Comparison of ENCODE assay signal across 35 cellular contexts in the genomic region with DNA sequence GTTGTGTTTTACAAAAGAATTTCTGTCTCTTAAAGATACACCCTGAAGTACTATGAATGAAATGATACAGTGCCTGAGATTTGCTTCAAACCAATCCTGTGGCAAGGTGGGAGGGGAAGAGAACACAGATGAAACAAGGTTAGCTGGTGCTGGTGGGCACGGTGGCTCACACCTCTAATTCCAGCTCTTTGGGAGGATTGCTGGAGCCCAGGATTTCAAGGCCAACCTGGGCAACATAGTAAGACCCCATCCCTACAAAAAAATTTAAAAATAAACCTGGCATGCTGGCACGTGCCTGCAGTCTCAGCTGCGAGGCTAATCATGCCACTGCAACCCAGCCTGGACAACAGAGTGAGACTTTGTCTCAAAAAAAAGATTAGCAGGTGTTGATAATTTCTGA.
"Had no signal": no experiment of that assay in that cellular context is flagged by ENCODE, and none has a peak within 500 bp of the region (broad histone marks: within the 10 kb centered on the region; RNA-seq: fewer than 3 reads in every experiment).

No MANE protein-coding gene starts in this region.

- H3K9me3 ChIP-seq: Peyer's patch had no signal

- H3K4me3 ChIP-seq: cardiac muscle cell, Peyer's patch had no signal

- DNase-seq: activated CD4-positive, alpha-beta T cell treated with anti-CD3 and anti-CD28 coated beads for 1 hour; activated CD4-positive, alpha-beta T cell treated with anti-CD3 and anti-CD28 coated beads for 48 hours; activated CD4-positive, CD25-positive, alpha-beta regulatory T cell; activated CD8-positive, alpha-beta T cell treated with anti-CD3 and anti-CD28 coated beads for 36 hours; activated effector memory CD4-positive, alpha-beta T cell treated with anti-CD3 and anti-CD28 coated beads, Interleukin-2, amount 50 U/mL, for 16 hours; activated naive CD4-positive, alpha-beta T cell; activated naive CD4-positive, alpha-beta T cell treated with anti-CD3 and anti-CD28 coated beads, Interleukin-2, amount 50 U/mL, for 16 hours; activated naive CD8-positive, alpha-beta T cell treated with anti-CD3 and anti-CD28 coated beads for 36 hours; activated T-cell treated with anti-CD3 and anti-CD28 coated beads, Interleukin-2, amount 50 U/mL, for 1 hour; activated T-cell treated with anti-CD3 and anti-CD28 coated beads, Interleukin-2, amount 50 U/mL, for 72 hours; amniotic stem cell; aorta; Kasumi-1; NCI-H1092 treated with DMSO at 0.1 percent for 48 hours; NCI-H1417; NCI-H146; NCI-H187; NCI-H2029 treated with DMSO at 0.1 percent for 48 hours; NCI-H2107; NCI-H226; NCI-H446 treated with DMSO at 0.1 percent for 48 hours; NCI-H524; NCI-H69; NCI-H82; RPMI8226; SIG-M5; SW 1271; T-helper 1 cell; T-helper 2 cell; T-helper 9 cell had no signal

- H3K36me3 ChIP-seq: cardiac muscle cell, Peyer's patch had no signal

- H3K4me1 ChIP-seq: Peyer's patch had no signal

- ATAC-seq: activated CD8-positive, alpha-beta T cell treated with anti-CD3 and anti-CD28 coated beads for 36 hours; activated T-cell treated with anti-CD3 and anti-CD28 coated beads, Interleukin-2, amount 50 U/mL, for 72 hours; activated T-helper 17 cell treated with anti-CD3 and anti-CD28 coated beads, Interleukin-2, amount 50 U/mL, for 72 hours; Right ventricle myocardium inferior had no signal

- H3K27ac ChIP-seq: cardiac muscle cell, Peyer's patch, VCaP had no signal

- H3K27me3 ChIP-seq: cardiac muscle cell, Peyer's patch had no signal
